In genomic region chr17:38749222-38750043, GRCh38 we compare ENCODE assay signal across 8 cellular contexts. TPM values are rescaled to one million over a fixed set of nuclear protein-coding genes. Genes with fewer than 3 reads are reported as not detected.
DNase-seq lines count a peak whose midpoint lies in the region; ATAC-seq and TF ChIP-seq lines count a peak whose summit lies in the region.

No MANE protein-coding gene starts in this region.

- no peak overlapping the region for H2BK5ac ChIP-seq in H9 (ENCODE audit: insufficient read length, low read length)

- no peak for ATAC-seq in HG03342 (IDR thresholded peaks at IDR 0.05; ENCODE audit: unreplicated experiment)

- H2BK20ac ChIP-seq in H9 (ENCODE audit: low read depth, low read length, poor library complexity, severe bottlenecking), result no peak overlapping the region

- no peak for TF ChIP-seq EP300 in stomach (IDR thresholded peaks at IDR 0.05)

- H3K36me3 Mint-ChIP-seq in CD14-positive monocyte (peaks cover 10 to 12% of the 10 kb centered on the region in 2 donors), H9 (ENCODE audit: insufficient read depth in 1 of 3, low read depth in 3 of 3) (peaks cover 5 to 19% (median 12%) of the 10 kb centered on the region in 3 experiments)

- peak overlapping the region; percentile 55 for H3K9ac ChIP-seq in H9 (ENCODE audit: extremely low read depth, insufficient read length, low read length)

- TF ChIP-seq CTCF in CD14-positive monocyte (IDR thresholded peaks at IDR 0.05), result no peak
- no peak for TF ChIP-seq CTCF in H9 (conservative IDR thresholded peaks at IDR 0.05)
- no peak for TF ChIP-seq CTCF in PC-9 (conservative IDR thresholded peaks at IDR 0.05)
- no peak for TF ChIP-seq CTCF in stomach (IDR thresholded peaks at IDR 0.05)

- peak overlapping the region; percentile 92 for H3K4me3 ChIP-seq in PC-9
- H3K4me3 ChIP-seq in stomach, result peak overlapping the region; percentile 83 to 88 (median 84)

- no peak overlapping the region for H3K18ac ChIP-seq in H9 (ENCODE audit: insufficient read length, low read depth, low read length)

- H2BK15ac ChIP-seq in H9 (ENCODE audit: low read depth, low read length), result no peak overlapping the region

- H3K36me3 ChIP-seq in PC-9 (ENCODE audit: low read depth) (no peaks in the 10 kb centered on the region), stomach (peaks cover 2 to 7% (median 3%) of the 10 kb centered on the region in 4 donors)

- DNase-seq in CD14-positive monocyte (ENCODE audit: low spot score), result no peak
- peak; percentile 93 for DNase-seq in H9
- peak; percentile 83 to 88 for DNase-seq in PC-9
- peak; percentile 79 for DNase-seq in cerebellum (ENCODE audit: low spot score)
- peak; percentile 81 for DNase-seq in stomach
- no peak for DNase-seq in epidermal melanocyte (ENCODE audit: insufficient read length, low spot score)

- no CpG with 5 or more reads among the region's 79 CpGs for WGBS in H9 (ENCODE audit: extremely low coverage, insufficient read length, low lambda C conversion rate)
- 0 to 1% (median 0%) methylated on average over 34 to 79 of the region's 79 CpGs for WGBS in stomach, 5 donors

- no peak overlapping the region for H3K23ac ChIP-seq in H9 (ENCODE audit: insufficient read length, low read depth, low read length)

- no peak overlapping the region for H3K4ac ChIP-seq in H9 (ENCODE audit: low read depth, low read length)

- no peak overlapping the region for H2BK120ac ChIP-seq in H9 (ENCODE audit: low read depth, low read length, poor library complexity, severe bottlenecking)

- H3K14ac ChIP-seq in H9 (ENCODE audit: insufficient read depth, low read length), result peak overlapping the region; percentile 26; the same call in 1 of the 2 replicates

- H3T11ph ChIP-seq in H9 (ENCODE audit: low read length), result no peak overlapping the region

- H3K79me1 ChIP-seq in H9 (ENCODE audit: insufficient read depth, low read depth, low read length, poor library complexity, severe bottlenecking), result no peaks in the 10 kb centered on the region

- POLR2A ChIA-PET in PC-9 (lab: Charles Lee; ENCODE audit: unreplicated experiment), result interaction anchor here (0.5 to 0.6 kb wide), 4 partner anchors 353 to 816 kb away, joined by 3 to 15 read pairs (median 6); no protein-coding TSS in a partner anchor

- peak overlapping the region; percentile 98 for H3K4me2 ChIP-seq in H9 (ENCODE audit: insufficient read depth, insufficient read length, low read length)
- peak overlapping the region; percentile 97 for H3K4me2 ChIP-seq in PC-9

- H3K23me2 ChIP-seq in H9 (ENCODE audit: insufficient read length, low read depth, low read length, poor library complexity, severe bottlenecking), result peaks cover 37% of the 10 kb centered on the region

- H3K4me1 ChIP-seq in H9 (ENCODE audit: insufficient read depth, low read length) (peaks cover 3% of the 10 kb centered on the region; the same call in 1 of the 2 replicates), PC-9 (replicated peaks; ENCODE audit: insufficient read depth) (peaks cover 25% of the 10 kb centered on the region), stomach (peaks cover 65 to 91% (median 81%) of the 10 kb centered on the region in 4 donors)

- intact Hi-C loops in CD14-positive monocyte (cut with micrococcal nuclease), result loop anchor here (5.0 to 10.0 kb wide), 2 partner anchors 55 to 72 kb away; no protein-coding TSS in a partner anchor
- intact Hi-C loops in PC-9 (cut with micrococcal nuclease; ENCODE audit: unreplicated experiment), result loop anchor here (2.0 to 5.0 kb wide), 5 partner anchors 45 to 403 kb away; partner anchors contain the start of genes FBXO47, MLLT6 and PIP4K2B
- intact Hi-C loops in stomach (cut with DNase I; ENCODE audit: low total_unique reads), result no loop called here

- H3K4me1 Mint-ChIP-seq in CD14-positive monocyte, result peaks cover 63% of the 10 kb centered on the region
- peaks cover 39 to 45% of the 10 kb centered on the region in 2 experiments for H3K4me1 Mint-ChIP-seq in H9

- CTCF ChIA-PET in PC-9 (lab: Charles Lee), result interaction anchor here (0.6 kb wide), 1 partner anchor 1033 kb away, joined by 8 read pairs; no protein-coding TSS in a partner anchor

- BruUV-seq in PC-9 (replicated peaks; lab: Mats Ljungman, UMichigan), result TSS peak; percentile 64

- H3K27me3 ChIP-seq in H9 (ENCODE audit: insufficient read depth, low read length) (no peaks in the 10 kb centered on the region), PC-9 (ENCODE audit: insufficient read depth, low read depth) (no peaks in the 10 kb centered on the region), layer of hippocampus (ENCODE audit: control insufficient read depth, insufficient read depth, low read length) (no peaks in the 10 kb centered on the region), stomach (peaks cover 0 to 45% (median 15%) of the 10 kb centered on the region in 3 donors)

- H3K4me3 Mint-ChIP-seq in CD14-positive monocyte (peak overlapping the region; percentile 86 to 98), H9 (peak overlapping the region; percentile 97)

- no peak overlapping the region for H2AK5ac ChIP-seq in H9 (ENCODE audit: insufficient read length, low read length)

- no peak for TF ChIP-seq POLR2A in stomach (IDR thresholded peaks at IDR 0.05)

- no peak overlapping the region for H4K5ac ChIP-seq in H9 (ENCODE audit: insufficient read length, low read depth, low read length)

- H3K79me2 ChIP-seq in H9 (ENCODE audit: insufficient read depth, low read length) (peaks cover 26% of the 10 kb centered on the region), PC-9 (ENCODE audit: low read depth) (peaks cover 78% of the 10 kb centered on the region)

- H3K27ac ChIP-seq in H9 (ENCODE audit: insufficient read length, low read depth, low read length) (no peak overlapping the region), PC-9 (peak overlapping the region; percentile 63), layer of hippocampus (ENCODE audit: low read depth, low read length) (peak overlapping the region; percentile 65), stomach (peak overlapping the region; percentile 89 to 94 (median 93))

- H3K56ac ChIP-seq in H9 (ENCODE audit: insufficient read length, low read depth, low read length), result no peak overlapping the region

- H2AFZ ChIP-seq in H9 (ENCODE audit: low read length) (no peak overlapping the region), PC-9 (peak overlapping the region; percentile 80)

- no peaks in the 10 kb centered on the region for H3K9me3 ChIP-seq in H9 (ENCODE audit: control insufficient read depth, low read depth, low read length)
- no peaks in the 10 kb centered on the region for H3K9me3 ChIP-seq in PC-9 (ENCODE audit: insufficient read depth, low read depth)
- no peaks in the 10 kb centered on the region for H3K9me3 ChIP-seq in stomach

- H3K27ac Mint-ChIP-seq in CD14-positive monocyte (peak overlapping the region in 3 of 7 donors; percentile 28 to 59 (median 43)), H9 (peak overlapping the region in 2 of 3 experiments; percentile 55 to 91; a peak in 3 of 7 replicates)

- no peaks in the 10 kb centered on the region for H4K20me1 ChIP-seq in H9 (ENCODE audit: control insufficient read depth, insufficient read depth, insufficient read length)
- peaks cover 18% of the 10 kb centered on the region for H4K20me1 ChIP-seq in PC-9 (ENCODE audit: insufficient read depth)

- peaks cover 23% of the 10 kb centered on the region for H3F3A ChIP-seq in PC-9 (ENCODE audit: insufficient read depth, low read depth)

- H3K9me3 Mint-ChIP-seq in CD14-positive monocyte (peaks cover 0 to 21% (median 4%) of the 10 kb centered on the region in 7 donors), H9 (peaks cover 0 to 3% of the 10 kb centered on the region in 2 experiments; a peak in 2 of 5 replicates)

- H4K8ac ChIP-seq in H9 (replicated peaks; ENCODE audit: insufficient read length, low read depth, low read length), result no peak overlapping the region

- H2BK12ac ChIP-seq in H9 (ENCODE audit: insufficient read length, low read depth, low read length), result no peak overlapping the region

- no peak overlapping the region for H4K91ac ChIP-seq in H9 (ENCODE audit: insufficient read length, low read depth, low read length)

- no peaks in the 10 kb centered on the region for H3K9me2 ChIP-seq in PC-9 (ENCODE audit: insufficient read depth)

- H3K27me3 Mint-ChIP-seq in CD14-positive monocyte (ENCODE audit: low read depth in 3 of 3) (peaks cover 50 to 67% (median 57%) of the 10 kb centered on the region in 3 donors), H9 (ENCODE audit: low read depth) (peaks cover 11% of the 10 kb centered on the region)

RNA-seq across cellular contexts. Expression of gene PCGF2, which starts 1.3 kb away (rescaled TPM):
- polyA plus RNA-seq in CD14-positive monocyte (not detected), stomach (10 to 100 TPM; 34.3 to 62.8 (median 44.1) TPM)
- total RNA-seq in H9 (2021) (106 and 116 TPM in 2 replicates), PC-9 (2021) (26.9 and 43.3 TPM in 2 replicates), cerebellum (6.4 TPM), stomach (10 to 100 TPM in 2 of 5 donors, 1 to 10 TPM in 3; 5.8 to 31.9 (median 6.8) TPM)

RNA-seq across cellular contexts. Expression of gene PSMB3, which starts 3.1 kb away (rescaled TPM):
- 100 to 1,000 TPM; 625 to 689 TPM for polyA plus RNA-seq in CD14-positive monocyte
- 242 and 252 TPM in 2 replicates for total RNA-seq in H9 (2021)
- 262 and 278 TPM in 2 replicates for total RNA-seq in PC-9 (2021)
- total RNA-seq in cerebellum, result 73.9 TPM
- total RNA-seq in stomach, result 100 to 1,000 TPM in 4 of 5 donors, 10 to 100 TPM in 1; 29.0 to 265 (median 133) TPM
- polyA plus RNA-seq in stomach, result 100 to 1,000 TPM; 212 to 281 (median 252) TPM

RNA-seq across cellular contexts. Expression of gene CISD3, which starts 19.3 kb away (rescaled TPM):
- 10 to 100 TPM; 53.4 to 61.2 TPM for polyA plus RNA-seq in CD14-positive monocyte
- 10.7 and 11.2 TPM in 2 replicates for total RNA-seq in H9 (2021)
- total RNA-seq in PC-9 (2021), result 36.6 and 38.1 TPM in 2 replicates
- 0.91 TPM for total RNA-seq in cerebellum
- total RNA-seq in stomach, result 10 to 100 TPM in 2 of 5 donors, 1 to 10 TPM in 3; 4.0 to 56.5 (median 7.0) TPM
- polyA plus RNA-seq in stomach, result 10 to 100 TPM; 63.4 to 79.9 (median 76.5) TPM

RNA-seq across cellular contexts. Expression of gene MLLT6, which starts 44.4 kb away (rescaled TPM):
- under 1 TPM; 0.72 to 0.82 TPM for polyA plus RNA-seq in CD14-positive monocyte
- total RNA-seq in H9 (2021), result 25.1 and 26.4 TPM in 2 replicates
- total RNA-seq in PC-9 (2021), result 113 and 127 TPM in 2 replicates
- 44.0 TPM for total RNA-seq in cerebellum
- 100 to 1,000 TPM in 2 of 5 donors, 10 to 100 TPM in 3; 33.4 to 312 (median 81.7) TPM for total RNA-seq in stomach
- polyA plus RNA-seq in stomach, result 10 to 100 TPM; 26.0 to 36.0 (median 30.8) TPM

RNA-seq across cellular contexts. Expression of gene PIP4K2B, which starts 49.9 kb away (rescaled TPM):
- 1 to 10 TPM; 4.4 to 4.6 TPM for polyA plus RNA-seq in CD14-positive monocyte
- total RNA-seq in H9 (2021), result 61.9 and 62.9 TPM in 2 replicates
- total RNA-seq in PC-9 (2021), result 40.6 and 47.4 TPM in 2 replicates
- total RNA-seq in cerebellum, result 131 TPM
- 10 to 100 TPM; 23.1 to 99.2 (median 24.3) TPM for total RNA-seq in stomach
- 10 to 100 TPM in 2 of 3 donors, 1 to 10 TPM in 1; 9.9 to 13.6 (median 11.8) TPM for polyA plus RNA-seq in stomach

Comparison
In these comparisons a context has a peak if more than half of its experiments do, and no peak if none do; other contexts are left out.
1. DNase-seq: peak in H9 (single experiment), PC-9 (2 of 2), cerebellum (single experiment) and stomach (single experiment); none in CD14-positive monocyte (single experiment) and epidermal melanocyte (single experiment).